In genomic region chr18:8957731-8958130, GRCh38 we compare ENCODE assay signal across 17 cellular contexts.
"Had no signal": no experiment of that assay in that cellular context is flagged by ENCODE, and none has a peak within 500 bp of the region (broad histone marks: within the 10 kb centered on the region; RNA-seq: fewer than 3 reads in every experiment).

No MANE protein-coding gene starts in this region.

- DNase-seq: activated B cell treated with CpG ODN at 0.5 μM for 24 hours; activated CD4-positive, alpha-beta T cell treated with anti-CD3 and anti-CD28 coated beads for 1 hour; activated CD4-positive, alpha-beta T cell treated with anti-CD3 and anti-CD28 coated beads, Interleukin-2, amount 10 ng/mL, durations not matched to agents 24 days and 14 days; activated CD4-positive, alpha-beta T cell treated with anti-CD3 and anti-CD28 coated beads, Interleukin-2, amount 50 U/mL, for 48 hours; activated CD8-positive, alpha-beta memory T cell treated with anti-CD3 and anti-CD28 coated beads, Interleukin-2, amount 10 ng/mL, durations not matched to agents 7 days and 5 days; activated effector memory CD4-positive, alpha-beta T cell treated with anti-CD3 and anti-CD28 coated beads, Interleukin-2, amount 50 U/mL, for 16 hours; activated naive CD4-positive, alpha-beta T cell treated with Interleukin-2 at 50 U/mL for 16 hours; activated T-cell treated with anti-CD3 and anti-CD28 coated beads, Interleukin-2, amount 50 U/mL, for 4 hours; amygdala; NCI-H1048; NCI-H187; NCI-H2081; NCI-H510A; NCI-H526 treated with DMSO at 0.1 percent for 48 hours; SIG-M5; T-helper 17 cell; T-helper 9 cell had no signal
